In genomic region chr1:56183151-56183550, GRCh38 we compare ENCODE assay signal across 32 cellular contexts.
"Had no signal": no experiment of that assay in that cellular context is flagged by ENCODE, and none has a peak within 500 bp of the region (broad histone marks: within the 10 kb centered on the region; RNA-seq: fewer than 3 reads in every experiment).

No MANE protein-coding gene starts in this region.

- H3K9me3 ChIP-seq: adrenal gland, body of pancreas, breast epithelium had no signal

- H3K4me1 ChIP-seq: adrenal gland, body of pancreas, breast epithelium had no signal

- H3K27me3 ChIP-seq: adrenal gland, body of pancreas, brain microvascular endothelial cell, breast epithelium had no signal

- ATAC-seq: activated CD8-positive, alpha-beta T cell treated with anti-CD3 and anti-CD28 coated beads for 36 hours; activated naive CD4-positive, alpha-beta T cell treated with anti-CD3 and anti-CD28 coated beads, Interleukin-2, amount 50 U/mL, for 72 hours; activated T-cell treated with anti-CD3 and anti-CD28 coated beads, Interleukin-2, amount 50 U/mL, for 4 hours; activated T-cell treated with anti-CD3 and anti-CD28 coated beads, Interleukin-2, amount 50 U/mL, for 72 hours; activated T-helper 17 cell treated with anti-CD3 and anti-CD28 coated beads, Interleukin-2, amount 50 U/mL, for 72 hours; body of pancreas had no signal

- H3K4me3 ChIP-seq: adrenal gland, body of pancreas, breast epithelium had no signal

- H3K36me3 ChIP-seq: adrenal gland, brain microvascular endothelial cell, breast epithelium had no signal

- DNase-seq: activated B cell treated with CpG ODN at 0.5 μM for 24 hours; activated CD4-positive, alpha-beta memory T cell treated with anti-CD3 and anti-CD28 coated beads for 36 hours; activated CD4-positive, alpha-beta T cell treated with anti-CD3 and anti-CD28 coated beads for 4 hours; activated CD4-positive, alpha-beta T cell treated with anti-CD3 and anti-CD28 coated beads, Interleukin-2, amount 10 ng/mL, durations not matched to agents 24 days and 14 days; activated CD4-positive, alpha-beta T cell treated with anti-CD3 and anti-CD28 coated beads, Interleukin-2, amount 50 U/mL, for 1 hour; activated CD4-positive, alpha-beta T cell treated with anti-CD3 and anti-CD28 coated beads, Interleukin-2, amount 50 U/mL, for 4 hours; activated CD4-positive, CD25-positive, alpha-beta regulatory T cell treated with anti-CD3 and anti-CD28 coated beads, Interleukin-2, amount 50 U/mL, for 72 hours; activated CD8-positive, alpha-beta memory T cell treated with anti-CD3 and anti-CD28 coated beads, Interleukin-2, amount 50 U/mL, for 4 hours; activated CD8-positive, alpha-beta T cell treated with anti-CD3 and anti-CD28 coated beads for 36 hours; activated effector memory CD4-positive, alpha-beta T cell treated with anti-CD3 and anti-CD28 coated beads, Interleukin-2, amount 50 U/mL, for 16 hours; activated gamma-delta T cell treated with Interleukin-2 at 50 U/mL for 16 hours; activated naive CD4-positive, alpha-beta T cell; activated naive CD4-positive, alpha-beta T cell treated with anti-CD3 and anti-CD28 coated beads for 36 hours; activated naive CD4-positive, alpha-beta T cell treated with anti-CD3 and anti-CD28 coated beads, Interleukin-2, amount 50 U/mL, for 16 hours; activated naive CD8-positive, alpha-beta T cell treated with anti-CD3 and anti-CD28 coated beads for 36 hours; activated T-cell treated with anti-CD3 and anti-CD28 coated beads for 4 hours; activated T-cell treated with anti-CD3 and anti-CD28 coated beads, Interleukin-2, amount 50 U/mL, for 1 hour; activated T-cell treated with anti-CD3 and anti-CD28 coated beads, Interleukin-2, amount 50 U/mL, for 4 hours; activated T-cell treated with anti-CD3 and anti-CD28 coated beads, Interleukin-2, amount 50 U/mL, for 72 hours; adrenal gland; amniotic stem cell; aorta; body of pancreas; brain microvascular endothelial cell; central memory CD4-positive, alpha-beta T cell; T-helper 1 cell; T-helper 2 cell; T-helper 9 cell had no signal

- H3K27ac ChIP-seq: adrenal gland, body of pancreas, brain microvascular endothelial cell, breast epithelium, VCaP had no signal
